10 cellular contexts compared by ENCODE assay signal in the genomic region with DNA sequence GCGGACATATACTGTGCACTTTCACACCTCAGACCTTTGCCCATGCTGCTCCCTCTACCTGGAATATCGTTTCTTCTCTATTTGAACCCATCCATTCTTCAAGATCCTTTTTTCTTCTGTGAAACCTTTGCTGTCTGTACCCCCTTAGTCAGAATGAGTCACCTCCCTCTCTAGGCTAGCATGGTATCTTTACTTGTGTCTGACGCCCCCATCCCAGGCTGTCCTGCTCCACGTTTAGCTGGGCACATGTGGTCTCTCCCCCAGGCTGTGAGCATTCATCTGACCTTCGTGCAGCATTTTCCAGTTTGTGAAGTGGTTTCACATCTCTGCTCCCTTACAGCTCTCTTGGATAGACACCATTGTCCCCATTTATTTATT. TPM values are rescaled to one million over a fixed set of nuclear protein-coding genes. Genes with fewer than 3 reads are reported as not detected.
DNase-seq lines count a peak whose midpoint lies in the region; ATAC-seq, FAIRE-seq and TF ChIP-seq lines count a peak whose summit lies in the region.
"Had no signal": no experiment of that assay in that cellular context is flagged by ENCODE, and none has a peak within 500 bp of the region (broad histone marks: within the 10 kb centered on the region; RNA-seq: fewer than 3 reads in every experiment).

No MANE protein-coding gene starts in this region.

- TF ChIP-seq RAD21 in A549 (conservative IDR thresholded peaks at IDR 0.05 in 1 of 2, IDR thresholded peaks at IDR 0.05 in 1 of 2): no peak

- FAIRE-seq in A549 (lab: Jason Lieb, UNC) (no peak), endothelial cell of umbilical vein (lab: Jason Lieb, UNC) (no peak)

- BruUV-seq in endothelial cell of umbilical vein (replicated peaks; lab: Mats Ljungman, UMichigan): no TSS peak

- ATAC-seq in A549 (peak; percentile 5 to 11; a peak in 3 of 6 replicates), omental fat pad (ENCODE audit: low FRiP score) (peak; percentile 74), GM18909 (IDR thresholded peaks at IDR 0.05; ENCODE audit: poor library complexity, unreplicated experiment) (no peak), HG02571 (IDR thresholded peaks at IDR 0.05; ENCODE audit: unreplicated experiment) (no peak), left colon (no peak)
- ATAC-seq: activated CD8-positive, alpha-beta memory T cell treated with anti-CD3 and anti-CD28 coated beads, Interleukin-2, amount 10 ng/mL, durations not matched to agents 7 days and 5 days had no signal

- 45% methylated on average over 5 of the region's 5 CpGs for WGBS in A549 (ENCODE audit: missing lambda C conversion rate)

- TF ChIP-seq CTCF in A549 (IDR thresholded peaks at IDR 0.05) (no peak), NB4 (IDR thresholded peaks at IDR 0.05; ENCODE audit: low read depth, low read length) (no peak), endothelial cell of umbilical vein (IDR thresholded peaks at IDR 0.05; ENCODE audit: extremely low read depth in 1 of 2, insufficient read depth in 1 of 2, low read depth in 1 of 2, low read length in 2 of 2) (no peak), omental fat pad (IDR thresholded peaks at IDR 0.05) (no peak), GM10266 (IDR thresholded peaks at IDR 0.05; ENCODE audit: control insufficient read depth, insufficient read depth, low read depth, missing control alignments) (no peak)

- intact Hi-C loops in endothelial cell of umbilical vein (cut with micrococcal nuclease) (no loop called here), left colon (cut with DNase I, micrococcal nuclease) (no loop called here)

- H3K4me3 ChIP-seq in A549 (no peak overlapping the region), NB4 (ENCODE audit: low read depth, low read length) (no peak overlapping the region), endothelial cell of umbilical vein (replicated peaks in 1 of 3; ENCODE audit: insufficient read depth in 1 of 3, low read depth in 1 of 3, low read length in 3 of 3) (no peak overlapping the region)
- H3K4me3 ChIP-seq: BLaER1 treated with 17β-estradiol and CSF1 and Interleukin-3, amounts not matched to agents 10 nM and 100 nM had no signal

- CTCF ChIA-PET in A549 (lab: Yijun Ruan, JAX) (interaction anchor here (0.6 to 1.1 kb wide), 3 partner anchors 9 to 355 kb away, joined by 3 to 4 read pairs (median 3); no protein-coding TSS in a partner anchor), endothelial cell of umbilical vein (lab: Charles Lee) (interaction anchor here (1.0 to 4.3 kb wide), 5 partner anchors 10 to 69 kb away, joined by 3 to 60 read pairs (median 7); a partner anchor contains a TSS)

- H4K20me1 ChIP-seq in endothelial cell of umbilical vein (replicated peaks; ENCODE audit: control insufficient read depth, extremely low read depth, insufficient read depth, low read length): no peaks in the 10 kb centered on the region

- TF ChIP-seq EP300 in A549 (IDR thresholded peaks at IDR 0.05): no peak

- no peak for TF ChIP-seq POLR2A in A549 (IDR thresholded peaks at IDR 0.05; ENCODE audit: low read length)
- TF ChIP-seq POLR2A in NB4 (IDR thresholded peaks at IDR 0.05; ENCODE audit: extremely low read depth, insufficient read length): no peak
- no peak for TF ChIP-seq POLR2A in endothelial cell of umbilical vein (IDR thresholded peaks at IDR 0.05; ENCODE audit: low read depth, low read length)

- H3K27me3 ChIP-seq in endothelial cell of umbilical vein (ENCODE audit: control insufficient read depth in 2 of 2, insufficient read depth in 2 of 2, low read length in 2 of 2): peaks cover 3 to 5% of the 10 kb centered on the region in 2 experiments

- H3K9ac ChIP-seq in endothelial cell of umbilical vein (replicated peaks; ENCODE audit: extremely low read depth, insufficient read depth, low read length): no peak overlapping the region
- H3K9ac ChIP-seq: BLaER1 treated with 17β-estradiol and CSF1 and Interleukin-3, amounts not matched to agents 10 nM and 100 nM had no signal

- peak overlapping the region; percentile 64 to 79; a peak in 5 of 6 replicates for H3K27ac ChIP-seq in A549
- H3K27ac ChIP-seq in endothelial cell of umbilical vein (ENCODE audit: insufficient read depth, low read depth, low read length): no peak overlapping the region
- H3K27ac ChIP-seq: BLaER1 treated with 17β-estradiol and CSF1 and Interleukin-3, amounts not matched to agents 10 nM and 100 nM had no signal

- H3K9me3 ChIP-seq in A549: no peaks in the 10 kb centered on the region
- no peaks in the 10 kb centered on the region for H3K9me3 ChIP-seq in endothelial cell of umbilical vein (replicated peaks; ENCODE audit: control insufficient read depth, insufficient read depth, low read length)

- POLR2A ChIA-PET in A549 (lab: Yijun Ruan, JAX) (interaction anchor here (1.1 kb wide), 1 partner anchor 12 kb away, joined by 10 read pairs; no protein-coding TSS in a partner anchor), endothelial cell of umbilical vein (lab: Charles Lee) (interaction anchor here (0.6 to 1.7 kb wide), 2 partner anchors 11 to 360 kb away, joined by 3 to 26 read pairs; no protein-coding TSS in a partner anchor)

- no peaks in the 10 kb centered on the region for H3K9me1 ChIP-seq in endothelial cell of umbilical vein (replicated peaks; ENCODE audit: control insufficient read depth, extremely low read depth, insufficient read depth, low read length)

- no peak for DNase-seq in A549 (ENCODE audit: low read depth in 1 of 2, low spot score in 1 of 2)
- DNase-seq in NB4 (ENCODE audit: low read depth): peak; percentile 30
- no peak for DNase-seq in endothelial cell of umbilical vein (ENCODE audit: low read depth, low spot score)
- DNase-seq in omental fat pad (ENCODE audit: low spot score): no peak
- DNase-seq in GM10266 (ENCODE audit: extremely low spot score): no peak
- DNase-seq in left colon: no peak
- DNase-seq: activated CD8-positive, alpha-beta memory T cell treated with anti-CD3 and anti-CD28 coated beads, Interleukin-2, amount 10 ng/mL, durations not matched to agents 7 days and 5 days had no signal

- peaks cover 8% of the 10 kb centered on the region for H3K4me1 ChIP-seq in A549
- H3K4me1 ChIP-seq in endothelial cell of umbilical vein (ENCODE audit: control insufficient read depth, extremely low read depth, insufficient read depth, low read length): peaks cover 13% of the 10 kb centered on the region

- no peaks in the 10 kb centered on the region for H3K36me3 ChIP-seq in endothelial cell of umbilical vein (ENCODE audit: control insufficient read depth in 2 of 2, extremely low read depth in 1 of 2, insufficient read depth in 2 of 2, low read length in 2 of 2)
- H3K36me3 ChIP-seq: BLaER1 treated with 17β-estradiol and CSF1 and Interleukin-3, amounts not matched to agents 10 nM and 100 nM had no signal

- peak overlapping the region; percentile 64 for H3K4me2 ChIP-seq in A549
- H3K4me2 ChIP-seq in endothelial cell of umbilical vein (ENCODE audit: insufficient read depth, low read length): peak overlapping the region; percentile 8

- no peak overlapping the region for H2AFZ ChIP-seq in endothelial cell of umbilical vein (ENCODE audit: low read depth, low read length)

- dilution Hi-C loops in endothelial cell of umbilical vein (cut with MboI; ENCODE audit: extremely low pct_ligation_motif_present, low sequenced_read_pairs): no loop called here

- H3K79me2 ChIP-seq in endothelial cell of umbilical vein (ENCODE audit: control insufficient read depth, insufficient read depth, low read length): no peaks in the 10 kb centered on the region

TF ChIP-seq in A549, 52 proteins besides CTCF, POLR2A, EP300 and RAD21:
- TF ChIP-seq FOSL2 (IDR thresholded peaks at IDR 0.05) (no peak), FOSL2 (CRISPR knock-in tag; IDR thresholded peaks at IDR 0.05) (peak; percentile 19; the same call in 1 of the 2 replicates)
- TF ChIP-seq, protein P1, sequence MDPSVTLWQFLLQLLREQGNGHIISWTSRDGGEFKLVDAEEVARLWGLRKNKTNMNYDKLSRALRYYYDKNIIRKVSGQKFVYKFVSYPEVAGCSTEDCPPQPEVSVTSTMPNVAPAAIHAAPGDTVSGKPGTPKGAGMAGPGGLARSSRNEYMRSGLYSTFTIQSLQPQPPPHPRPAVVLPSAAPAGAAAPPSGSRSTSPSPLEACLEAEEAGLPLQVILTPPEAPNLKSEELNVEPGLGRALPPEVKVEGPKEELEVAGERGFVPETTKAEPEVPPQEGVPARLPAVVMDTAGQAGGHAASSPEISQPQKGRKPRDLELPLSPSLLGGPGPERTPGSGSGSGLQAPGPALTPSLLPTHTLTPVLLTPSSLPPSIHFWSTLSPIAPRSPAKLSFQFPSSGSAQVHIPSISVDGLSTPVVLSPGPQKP (IDR thresholded peaks at IDR 0.05; ENCODE audit: low read depth, low read length): no peak

TF ChIP-seq in endothelial cell of umbilical vein, 7 proteins besides CTCF, POLR2A, EP300 and RAD21 (continues in another document):
- TF ChIP-seq GATA2 (IDR thresholded peaks at IDR 0.05; ENCODE audit: insufficient read depth, insufficient read length, low read depth, low read length): no peak
- TF ChIP-seq EZH2 (IDR thresholded peaks at IDR 0.05; ENCODE audit: borderline replicate concordance, low read depth, low read length, severe bottlenecking): no peak
- TF ChIP-seq FOS (IDR thresholded peaks at IDR 0.05; ENCODE audit: borderline replicate concordance, insufficient read depth, low read length): no peak
- no peak for TF ChIP-seq JUN (IDR thresholded peaks at IDR 0.05; ENCODE audit: borderline replicate concordance, insufficient read depth, insufficient read length, low read depth)
- no peak for TF ChIP-seq MYC (IDR thresholded peaks at IDR 0.05; ENCODE audit: low read depth, low read length)
- TF ChIP-seq, protein P2, sequence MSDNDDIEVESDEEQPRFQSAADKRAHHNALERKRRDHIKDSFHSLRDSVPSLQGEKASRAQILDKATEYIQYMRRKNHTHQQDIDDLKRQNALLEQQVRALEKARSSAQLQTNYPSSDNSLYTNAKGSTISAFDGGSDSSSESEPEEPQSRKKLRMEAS (IDR thresholded peaks at IDR 0.05; ENCODE audit: insufficient read depth, insufficient read length): no peak

RNA-seq across cellular contexts. Expression of a gene that starts 14.3 kb away (rescaled TPM):
- polyA plus RNA-seq in A549 (2011; rRNA removed): 4.6 and 6.6 TPM in 2 replicates
- polyA plus RNA-seq in A549 (2012; cell fraction: cytosol; rRNA removed): 6.7 and 9.5 TPM in 2 replicates
- 17.4 and 28.4 TPM in 2 replicates for polyA plus RNA-seq in A549 (2012; cell fraction: nucleus; rRNA removed)
- 5.3 to 5.7 TPM (median 5.5 TPM) in 3 replicates for polyA plus RNA-seq in A549 (2017; fragmentation: RNase III; extraction: RNeasy Plus Mini Kit Qiagen cat#74134 plus additional on column Dnase treatment)
- 11.0 and 13.6 TPM in 2 replicates for polyA minus RNA-seq in A549 (2011; rRNA and poly(A)+ RNA removed)
- total RNA-seq in endothelial cell of umbilical vein: 53.8 and 56.9 TPM in 2 replicates
- polyA plus RNA-seq in endothelial cell of umbilical vein: 40.5 TPM in 2 replicates
- polyA plus RNA-seq in endothelial cell of umbilical vein (2011; cell fraction: cytosol; rRNA removed): 25.4 and 32.3 TPM in 2 replicates
- 76.5 and 80.5 TPM in 2 replicates for polyA plus RNA-seq in endothelial cell of umbilical vein (2011; cell fraction: nucleus; rRNA removed)
- 37.2 and 57.4 TPM in 2 replicates for polyA plus RNA-seq in endothelial cell of umbilical vein (2012)
- polyA minus RNA-seq in endothelial cell of umbilical vein: 74.4 and 77.7 TPM in 2 replicates
- polyA minus RNA-seq in endothelial cell of umbilical vein (2011; cell fraction: cytosol; rRNA and poly(A)+ RNA removed): 114 TPM
- polyA minus RNA-seq in endothelial cell of umbilical vein (2011; cell fraction: nucleus; rRNA and poly(A)+ RNA removed): 63.4 and 82.0 TPM in 2 replicates
- 100 to 1,000 TPM in 2 of 4 donors, 10 to 100 TPM in 2; 44.0 to 159 (median 78.8) TPM for total RNA-seq in omental fat pad
- 10 to 100 TPM; 51.2 to 79.7 TPM for total RNA-seq in left colon

Comparison
In these comparisons a context has a peak if more than half of its experiments do, and no peak if none do; other contexts are left out.
1. ATAC-seq: peak in A549 (2 of 2) and omental fat pad (single experiment); none in GM18909 (single experiment), HG02571 (single experiment) and left colon (single experiment).